11 cellular contexts compared by ENCODE assay signal in genomic region chr16:88533381-88533831, GRCh38. TPM values are rescaled to one million over a fixed set of nuclear protein-coding genes. Genes with fewer than 3 reads are reported as not detected.
DNase-seq lines count a peak whose midpoint lies in the region; ATAC-seq and TF ChIP-seq lines count a peak whose summit lies in the region.
"Had no signal": no experiment of that assay in that cellular context is flagged by ENCODE, and none has a peak within 500 bp of the region (broad histone marks: within the 10 kb centered on the region; RNA-seq: fewer than 3 reads in every experiment).

No MANE protein-coding gene starts in this region.

- in situ Hi-C loops in astrocyte of the cerebellum (cut with HindIII; ENCODE audit: low sequenced_read_pairs), result no loop called here

- peaks cover 5 to 13% (median 9%) of the 10 kb centered on the region in 3 donors for H3K27me3 Mint-ChIP-seq in CD14-positive monocyte (ENCODE audit: low read depth in 3 of 3)

- no peaks in the 10 kb centered on the region for H3K36me3 Mint-ChIP-seq in CD14-positive monocyte

- peak overlapping the region; percentile 21 for H3K4me3 ChIP-seq in astrocyte of the cerebellum (ENCODE audit: low read depth, low read length)
- peak overlapping the region; percentile 24 for H3K4me3 ChIP-seq in iPS-11a (ENCODE audit: low read depth, low read length)
- peak overlapping the region; percentile 34 for H3K4me3 ChIP-seq in skeletal muscle cell (ENCODE audit: low read depth, low read length)
- H3K4me3 ChIP-seq: body of pancreas had no signal

- TF ChIP-seq CTCF in astrocyte of the cerebellum (IDR thresholded peaks at IDR 0.05; ENCODE audit: low read depth, low read length, missing control alignments) (no peak), CD14-positive monocyte (IDR thresholded peaks at IDR 0.05) (no peak)

- H3K4me3 Mint-ChIP-seq in CD14-positive monocyte, result no peak overlapping the region

- no peak overlapping the region for H3K27ac Mint-ChIP-seq in CD14-positive monocyte
- H3K27ac Mint-ChIP-seq: nephron had no signal

- peak; percentile 62 for DNase-seq in GM03348 (ENCODE audit: low spot score)
- DNase-seq in astrocyte of the cerebellum (ENCODE audit: low read depth), result no peak
- peak; percentile 22 for DNase-seq in skeletal muscle cell (ENCODE audit: low read depth)
- no peak for DNase-seq in SKM-1 treated with dmso at 0.1 percent for 144 hours (lab: John Stamatoyannopoulos, UW; ENCODE audit: unreplicated experiment)
- DNase-seq in CD14-positive monocyte (ENCODE audit: low spot score), result no peak
- no peak for DNase-seq in glomerular visceral epithelial cell (ENCODE audit: extremely low spot score)
- DNase-seq: NCI-H1436 treated with DMSO at 0.1 percent for 48 hours had no signal

- ATAC-seq in HG03378 (IDR thresholded peaks at IDR 0.05; ENCODE audit: unreplicated experiment), result no peak

- peaks cover 10% of the 10 kb centered on the region for H3K4me1 Mint-ChIP-seq in CD14-positive monocyte

- intact Hi-C loops in CD14-positive monocyte (cut with micrococcal nuclease), result no loop called here

- peaks cover 0 to 2% (median 0%) of the 10 kb centered on the region in 7 donors for H3K9me3 Mint-ChIP-seq in CD14-positive monocyte
- H3K9me3 Mint-ChIP-seq: nephron had no signal

RNA-seq across cellular contexts. Expression of gene ZC3H18, which starts 36.8 kb away (rescaled TPM):
- 1 to 10 TPM; 5.5 to 6.8 TPM for polyA plus RNA-seq in CD14-positive monocyte

Comparison
In these comparisons a context has a peak if more than half of its experiments do, and no peak if none do; other contexts are left out.
1. DNase-seq: peak in GM03348 (single experiment) and skeletal muscle cell (single experiment); none in astrocyte of the cerebellum (single experiment), SKM-1 treated with dmso at 0.1 percent for 144 hours (single experiment), CD14-positive monocyte (single experiment) and glomerular visceral epithelial cell (single experiment).
2. Peak in every context shown above with its lines, with median percentiles within 50 percentile points of each other: H3K4me3 ChIP-seq.